In genomic region chr13:32737679-32738078, GRCh38 we compare ENCODE assay signal across 8 cellular contexts.
DNase-seq lines count a peak whose midpoint lies in the region; ATAC-seq and TF ChIP-seq lines count a peak whose summit lies in the region.

No MANE protein-coding gene starts in this region.

- H3K4me1 Mint-ChIP-seq in CD14-positive monocyte = peaks cover 18% of the 10 kb centered on the region

- TF ChIP-seq CTCF in CD14-positive monocyte (IDR thresholded peaks at IDR 0.05) (no peak), MM.1S (IDR thresholded peaks at IDR 0.05; ENCODE audit: low read length) (no peak)

- no peaks in the 10 kb centered on the region for H3K36me3 ChIP-seq in MM.1S (replicated peaks; ENCODE audit: insufficient read depth, low read length)

- H3K4me3 ChIP-seq in MM.1S (ENCODE audit: low read length) = no peak overlapping the region

- peak overlapping the region in 3 of 7 donors; percentile 60 to 90 (median 79) for H3K27ac Mint-ChIP-seq in CD14-positive monocyte

- H3K4me1 ChIP-seq in MM.1S (ENCODE audit: low read length) = no peaks in the 10 kb centered on the region

- no peaks in the 10 kb centered on the region for H3K27me3 Mint-ChIP-seq in CD14-positive monocyte (ENCODE audit: low read depth in 3 of 3)

- H3K27ac ChIP-seq in MM.1S (ENCODE audit: low read length) = no peak overlapping the region

- no peak overlapping the region for H2AFZ ChIP-seq in MM.1S (ENCODE audit: low read length)

- peak overlapping the region; percentile 51; the same call in 1 of the 2 replicates for H3K4me2 ChIP-seq in MM.1S (ENCODE audit: low read depth, low read length)

- no peaks in the 10 kb centered on the region for H3K9me3 ChIP-seq in MM.1S (replicated peaks; ENCODE audit: insufficient read depth, low read length)

- H4K20me1 ChIP-seq in MM.1S (ENCODE audit: insufficient read depth, low read length) = no peaks in the 10 kb centered on the region

- ATAC-seq in GM19467 (IDR thresholded peaks at IDR 0.05; ENCODE audit: unreplicated experiment) (peak; percentile 36), left colon (peak; percentile 84)

- H3K9me3 Mint-ChIP-seq in CD14-positive monocyte = peaks cover 0 to 2% (median 0%) of the 10 kb centered on the region in 7 donors

- 0 out of 2 replicates have a peak, but pooled peaks cover 4% of the 10 kb centered on the region for H3F3A ChIP-seq in MM.1S (ENCODE audit: insufficient read depth, low read length)

- DNase-seq in CD14-positive monocyte (ENCODE audit: low spot score) (no peak), MM.1S (no peak), left colon (no peak), nucleus accumbens (lab: John Stamatoyannopoulos, UW) (no peak), NCI-H82 (lab: John Stamatoyannopoulos, UW) (no peak), mucosa of gallbladder (ENCODE audit: low spot score) (no peak), NCI-H1417 treated with DMSO at 0.1 percent for 48 hours (lab: John Stamatoyannopoulos, UW) (no peak)

- no peaks in the 10 kb centered on the region for H3K27me3 ChIP-seq in MM.1S (replicated peaks; ENCODE audit: insufficient read depth, low read length)

- H3K9me2 ChIP-seq in MM.1S (replicated peaks; ENCODE audit: insufficient read depth, low read length) = no peaks in the 10 kb centered on the region

- no peak overlapping the region for H3K9ac ChIP-seq in MM.1S (ENCODE audit: low read length)

- H3K79me2 ChIP-seq in MM.1S (ENCODE audit: low read length) = no peaks in the 10 kb centered on the region

- intact Hi-C loops in CD14-positive monocyte (cut with micrococcal nuclease) = no loop called here
- intact Hi-C loops in left colon (cut with DNase I, micrococcal nuclease) = no loop called here

- H3K4me3 Mint-ChIP-seq in CD14-positive monocyte = peak overlapping the region; percentile 51 to 80

- H3K36me3 Mint-ChIP-seq in CD14-positive monocyte = peaks cover 38 to 49% of the 10 kb centered on the region in 2 donors
